21 cellular contexts compared by ENCODE assay signal in genomic region chr20:10754809-10755208, GRCh38.
"Had no signal": no experiment of that assay in that cellular context is flagged by ENCODE, and none has a peak within 500 bp of the region (broad histone marks: within the 10 kb centered on the region; RNA-seq: fewer than 3 reads in every experiment).

No MANE protein-coding gene starts in this region.

- H3K4me3 ChIP-seq: K562 had no signal

- H3K9me3 ChIP-seq: SK-N-SH had no signal

- H3K4me2 ChIP-seq: KMS-11, SK-N-SH had no signal

- H3K9ac ChIP-seq: KMS-11, SK-N-SH had no signal

- ATAC-seq: K562 had no signal

- H3K27ac ChIP-seq: HL-60, KMS-11, RWPE1 had no signal

- FAIRE-seq: HTR-8/SVneo, K562, RCC 7860 had no signal

- DNase-seq: Kasumi-1, MV-4-11, NCI-H1048, NCI-H1105, NCI-H1436 treated with DMSO at 0.1 percent for 48 hours, NCI-H1694, NCI-H187 treated with DMSO at 0.1 percent for 48 hours, NCI-H2029 treated with DMSO at 0.1 percent for 48 hours, NCI-H2171 treated with DMSO at 0.1 percent for 48 hours, NCI-H345, NCI-H524 treated with DMSO at 0.1 percent for 48 hours, NCI-H69, NCI-H774, SHP77, SK-N-SH had no signal
